ENCODE assay signal across 8 cellular contexts in the genomic region with DNA sequence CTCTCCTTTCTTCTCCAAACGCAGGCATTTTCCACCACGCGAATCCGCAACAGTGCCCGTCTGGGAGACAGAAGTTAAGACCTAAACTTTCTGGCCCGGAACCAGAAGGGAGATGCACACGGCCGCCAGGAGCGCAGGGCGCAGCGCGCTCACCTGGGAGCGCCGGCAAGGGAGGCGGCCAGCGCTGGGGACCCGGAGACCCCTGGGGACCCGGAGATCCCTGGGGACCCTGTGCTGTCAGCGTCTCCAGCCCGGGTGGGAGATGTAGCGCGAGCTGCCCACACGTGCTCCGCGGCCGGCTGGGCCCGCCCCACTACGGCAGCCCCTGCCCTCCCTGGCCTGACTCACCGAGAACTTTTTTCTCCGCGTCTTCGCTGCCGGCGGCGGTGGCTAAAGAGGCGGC. TPM values are rescaled to one million over a fixed set of nuclear protein-coding genes. Genes with fewer than 3 reads are reported as not detected.
DNase-seq lines count a peak whose midpoint lies in the region; ATAC-seq and TF ChIP-seq lines count a peak whose summit lies in the region.

No MANE protein-coding gene starts in this region.

- H3K4me1 ChIP-seq in CD8-positive, alpha-beta T cell (ENCODE audit: insufficient read depth, low read length): peaks cover 25% of the 10 kb centered on the region

- H3K36me3 ChIP-seq in CD8-positive, alpha-beta T cell (ENCODE audit: insufficient read depth, low read length): no peaks in the 10 kb centered on the region

- peaks cover 19% of the 10 kb centered on the region for H3K27me3 Mint-ChIP-seq in CD8-positive, alpha-beta T cell (ENCODE audit: low read depth)

- peaks cover 7% of the 10 kb centered on the region for H3K36me3 Mint-ChIP-seq in CD8-positive, alpha-beta T cell

- CTCF ChIA-PET in CD8-positive, alpha-beta T cell (lab: Charles Lee): interaction anchor here (1.0 to 3.8 kb wide), 4 partner anchors 10 to 519 kb away, joined by 3 to 12 read pairs (median 3); no protein-coding TSS in a partner anchor

- H3K9me3 ChIP-seq in CD8-positive, alpha-beta T cell (ENCODE audit: low read length): no peaks in the 10 kb centered on the region

- peak overlapping the region; percentile 94 for H3K27ac ChIP-seq in CD8-positive, alpha-beta T cell (ENCODE audit: low read depth, low read length)

- no peaks in the 10 kb centered on the region for H3K9me3 Mint-ChIP-seq in CD8-positive, alpha-beta T cell

- peak overlapping the region; percentile 93 for H3K27ac Mint-ChIP-seq in CD8-positive, alpha-beta T cell

- ATAC-seq in CD8-positive, alpha-beta T cell: peak; percentile 50
- ATAC-seq in GM19397 (IDR thresholded peaks at IDR 0.05; ENCODE audit: unreplicated experiment) (peak; percentile 49), HG03521 (IDR thresholded peaks at IDR 0.05; ENCODE audit: unreplicated experiment) (peak; percentile 39)

- H3K4me3 Mint-ChIP-seq in CD8-positive, alpha-beta T cell: peak overlapping the region; percentile 91

- H3K4me1 Mint-ChIP-seq in CD8-positive, alpha-beta T cell (ENCODE audit: low read depth): peaks cover 46% of the 10 kb centered on the region

- DNase-seq in CD8-positive, alpha-beta T cell: peak; percentile 20 to 66 (median 49)
- DNase-seq in choroid plexus epithelial cell (ENCODE audit: low read depth): peak; percentile 65
- peak; percentile 72 for DNase-seq in left kidney (ENCODE audit: low read depth, low spot score)
- peak; percentile 25 for DNase-seq in stimulated activated CD8-positive, alpha-beta memory T cell treated with anti-CD3 and anti-CD28 coated beads, Interleukin-12 subunit alpha, Interleukin-12 subunit beta, amount 100 ng/mL, for 1 hour (ENCODE audit: low read depth)
- no peak for DNase-seq in medulla oblongata (ENCODE audit: extremely low spot score)

- intact Hi-C loops in CD8-positive, alpha-beta T cell (cut with DNase I, micrococcal nuclease): loop anchor here (1.0 to 10.0 kb wide), 9 partner anchors 49 to 1992 kb away; a partner anchor contains a TSS

- H3K27me3 ChIP-seq in CD8-positive, alpha-beta T cell (ENCODE audit: insufficient read depth, low read length): no peaks in the 10 kb centered on the region

- peak; percentile 25 for TF ChIP-seq CTCF in CD8-positive, alpha-beta T cell (IDR thresholded peaks at IDR 0.05)
- TF ChIP-seq CTCF in WI38 (IDR thresholded peaks at IDR 0.05; ENCODE audit: low read depth, low read length): 0 out of 2 replicates have a peak, but pooled peaks have one; percentile 7
- peak; percentile 11 for TF ChIP-seq CTCF in choroid plexus epithelial cell (conservative IDR thresholded peaks at IDR 0.05; ENCODE audit: low read depth, low read length)

- peak overlapping the region; percentile 72 for H3K4me3 ChIP-seq in CD8-positive, alpha-beta T cell (ENCODE audit: low read depth, low read length)
- H3K4me3 ChIP-seq in WI38 (ENCODE audit: low read depth, low read length): peak overlapping the region; percentile 98
- peak overlapping the region; percentile 89 for H3K4me3 ChIP-seq in choroid plexus epithelial cell (ENCODE audit: low read depth, low read length)

- POLR2A ChIA-PET in CD8-positive, alpha-beta T cell (lab: Charles Lee): interaction anchor here (2.2 kb wide), 1 partner anchor 9 kb away, joined by 7 read pairs; no protein-coding TSS in a partner anchor

RNA-seq across cellular contexts. Expression of a gene that starts 0.6 kb away (rescaled TPM):
- 100 to 1,000 TPM; 257 to 273 TPM for total RNA-seq in CD8-positive, alpha-beta T cell

RNA-seq across cellular contexts. Expression of a gene that starts 48.7 kb away (rescaled TPM):
- under 1 TPM; 0.57 to 0.89 TPM for total RNA-seq in CD8-positive, alpha-beta T cell
